ENCODE assay signal across 14 cellular contexts in the genomic region with DNA sequence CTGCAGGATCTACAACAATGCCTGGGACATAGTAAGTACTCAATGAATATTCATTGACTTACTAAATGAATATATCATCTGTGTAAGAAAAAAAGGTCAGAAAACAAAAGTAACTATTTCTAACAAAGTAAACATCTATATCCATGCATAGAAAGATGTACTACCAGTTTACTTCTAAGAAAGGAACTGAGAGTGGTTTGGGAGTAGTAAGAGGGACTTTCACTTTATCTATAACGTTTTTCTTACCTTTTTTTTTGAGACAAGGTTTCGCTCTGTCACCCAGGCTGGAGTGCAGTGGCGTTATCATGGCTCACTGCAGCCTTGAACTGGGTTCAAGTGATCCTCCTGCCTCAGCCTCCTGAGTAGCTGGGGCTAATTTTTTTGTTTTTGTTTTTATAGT. TPM values are rescaled to one million over a fixed set of nuclear protein-coding genes. Genes with fewer than 3 reads are reported as not detected.
DNase-seq lines count a peak whose midpoint lies in the region; ATAC-seq, FAIRE-seq and TF ChIP-seq lines count a peak whose summit lies in the region.
"Had no signal": no experiment of that assay in that cellular context is flagged by ENCODE, and none has a peak within 500 bp of the region (broad histone marks: within the 10 kb centered on the region; RNA-seq: fewer than 3 reads in every experiment).

No MANE protein-coding gene starts in this region.

- 78 to 85% (median 79%) methylated on average over 3 of the region's 3 CpGs for WGBS in small intestine, 3 donors

- H3K4me3 ChIP-seq in GM12864 (ENCODE audit: low read depth, low read length), result no peak overlapping the region
- H3K4me3 ChIP-seq in small intestine (ENCODE audit: low read depth in 1 of 2, low read length in 2 of 2), result no peak overlapping the region
- H3K4me3 ChIP-seq: body of pancreas, heart right ventricle, SJCRH30 had no signal

- H3K36me3 ChIP-seq in small intestine (ENCODE audit: control insufficient read depth in 2 of 2, insufficient read depth in 2 of 2, low read length in 2 of 2), result peaks cover 1 to 9% of the 10 kb centered on the region in 2 donors

- peak; percentile 35 for DNase-seq in GM12864 (ENCODE audit: low read depth)
- no peak for DNase-seq in NCI-H1417 (lab: John Stamatoyannopoulos, UW)
- no peak for DNase-seq in mesenteric fat pad (ENCODE audit: low spot score)
- no peak for DNase-seq in midbrain (lab: John Stamatoyannopoulos, UW)
- no peak for DNase-seq in small intestine
- DNase-seq: body of pancreas, heart right ventricle, NCI-H1092 treated with DMSO at 0.1 percent for 48 hours, NCI-H526 treated with DMSO at 0.1 percent for 48 hours, SJCRH30 had no signal

- ATAC-seq in GM19328 (IDR thresholded peaks at IDR 0.05; ENCODE audit: unreplicated experiment) (peak; percentile 57), HG02623 (IDR thresholded peaks at IDR 0.05; ENCODE audit: unreplicated experiment) (peak; percentile 75), HG03354 (IDR thresholded peaks at IDR 0.05; ENCODE audit: poor library complexity, severe bottlenecking, unreplicated experiment) (peak; percentile 78)
- ATAC-seq: body of pancreas, heart right ventricle, WTC11 had no signal

- H3K4me1 ChIP-seq in small intestine (ENCODE audit: control insufficient read depth in 2 of 2, insufficient read depth in 1 of 2, low read depth in 1 of 2, low read length in 1 of 2), result no peaks in the 10 kb centered on the region
- H3K4me1 ChIP-seq: body of pancreas, heart right ventricle, SJCRH30 had no signal

- no peak for FAIRE-seq in small intestine (lab: Jason Lieb, UNC)

- TF ChIP-seq CTCF in GM12864 (IDR thresholded peaks at IDR 0.05; ENCODE audit: low read depth, low read length, missing control alignments), result no peak

- H3K9me3 ChIP-seq in small intestine (ENCODE audit: control insufficient read depth, low read depth), result no peaks in the 10 kb centered on the region
- H3K9me3 ChIP-seq: body of pancreas, heart right ventricle, SJCRH30 had no signal

- no peak overlapping the region for H3K27ac ChIP-seq in small intestine (ENCODE audit: low read depth in 1 of 2, low read length in 1 of 2)
- H3K27ac ChIP-seq: body of pancreas, heart right ventricle, SJCRH30 had no signal

- H3K27me3 ChIP-seq in small intestine (ENCODE audit: control insufficient read depth in 2 of 2, insufficient read depth in 2 of 2, low read length in 2 of 2), result no peaks in the 10 kb centered on the region
- H3K27me3 ChIP-seq: body of pancreas, heart right ventricle, SJCRH30 had no signal

RNA-seq across cellular contexts. Expression of a gene that starts 25.7 kb away (rescaled TPM):
- total RNA-seq in mesenteric fat pad, result 12.0 TPM
- polyA plus RNA-seq in small intestine, result 1 to 10 TPM; 2.4 to 6.6 (median 4.9) TPM

RNA-seq across cellular contexts. Expression of a gene that starts 25.7 kb away (rescaled TPM):
- 15.2 TPM for total RNA-seq in mesenteric fat pad
- 10 to 100 TPM in 1 of 3 donors, 1 to 10 TPM in 2; 7.8 to 18.8 (median 9.2) TPM for polyA plus RNA-seq in small intestine

RNA-seq across cellular contexts. Expression of a gene that starts 39.6 kb away (rescaled TPM):
- 0.35 TPM for total RNA-seq in mesenteric fat pad
- under 1 TPM in 1 of 3 donors, not detected in 2; 0.13 TPM for polyA plus RNA-seq in small intestine
- total RNA-seq: SJCRH30 had no signal
